In the genomic region with DNA sequence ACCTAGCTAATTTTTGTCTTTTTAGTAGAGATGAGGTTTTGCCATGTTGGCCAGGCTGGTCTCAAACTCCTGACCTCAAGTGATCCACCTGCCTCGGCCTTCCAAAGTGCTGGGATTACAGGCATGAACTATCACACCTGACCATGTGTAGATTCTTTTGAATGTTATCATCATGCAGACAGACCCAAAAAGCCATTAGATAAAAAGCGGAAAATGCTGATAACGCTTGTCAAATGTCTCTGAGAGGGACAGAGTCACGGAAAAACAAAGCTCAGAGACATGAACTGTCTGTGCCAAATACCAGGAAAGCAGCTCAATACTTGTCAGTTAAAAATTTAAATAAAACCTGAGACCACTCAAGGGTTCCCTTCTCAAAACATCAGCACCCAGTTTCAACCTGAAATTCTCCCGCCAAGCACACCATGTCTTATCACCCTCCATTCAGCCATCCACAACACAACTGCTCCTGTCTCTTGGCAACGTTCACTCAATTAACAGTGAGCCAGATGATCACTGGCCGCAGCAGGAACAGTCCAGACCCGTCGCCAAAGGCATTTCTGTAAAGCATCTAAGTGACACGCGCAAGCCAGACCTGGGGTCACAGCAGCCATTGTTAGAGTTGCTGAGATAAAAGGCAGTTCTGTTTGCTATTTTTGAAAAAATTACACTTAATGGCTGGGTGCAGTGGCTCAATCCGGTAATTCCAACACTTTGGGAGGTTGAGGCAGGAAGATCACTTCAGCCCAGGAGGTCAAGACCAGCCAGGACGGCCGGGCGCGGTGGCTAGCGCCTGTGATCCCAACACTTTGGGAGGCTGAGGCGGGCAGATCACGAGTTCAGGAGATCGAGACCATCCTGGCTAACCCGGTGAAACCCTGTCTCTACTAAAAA, we compare ENCODE assay signal across 18 cellular contexts. TPM values are rescaled to one million over a fixed set of nuclear protein-coding genes. Genes with fewer than 3 reads are reported as not detected.
DNase-seq lines count a peak whose midpoint lies in the region; ATAC-seq and TF ChIP-seq lines count a peak whose summit lies in the region.
"Had no signal": no experiment of that assay in that cellular context is flagged by ENCODE, and none has a peak within 500 bp of the region (broad histone marks: within the 10 kb centered on the region; RNA-seq: fewer than 3 reads in every experiment).

No MANE protein-coding gene starts in this region.

- H3K27me3 ChIP-seq in heart right ventricle (no peaks in the 10 kb centered on the region), spleen (replicated peaks in 1 of 7) (no peaks in the 10 kb centered on the region)

- TF ChIP-seq POLR2A in spleen (IDR thresholded peaks at IDR 0.05), result no peak

- H3K4me3 ChIP-seq in heart right ventricle, result no peak overlapping the region
- H3K4me3 ChIP-seq in spleen, result no peak overlapping the region

- WGBS in heart right ventricle, 2 donors, result 63 to 73% methylated on average over 21 of the region's 21 CpGs
- WGBS in spleen, 5 donors, result 95 to 98% (median 96%) methylated on average over 21 of the region's 21 CpGs

- H3K27ac ChIP-seq in heart right ventricle (no peak overlapping the region), spleen (no peak overlapping the region)

- H3K9me3 ChIP-seq in heart right ventricle, result no peaks in the 10 kb centered on the region
- no peaks in the 10 kb centered on the region for H3K9me3 ChIP-seq in spleen

- peak; percentile 79 for ATAC-seq in Right ventricle myocardium inferior
- peak; percentile 30; the same call in 1 of the 3 replicates for ATAC-seq in SK-N-SH treated with all-trans-retinoic acid at 6 μM for 48 hours
- peak in 7 of 8 donors; percentile 62 to 91 (median 83) for ATAC-seq in heart right ventricle
- ATAC-seq: stimulated activated naive B cell treated with anti-CD40 and anti-IgM and Interleukin-4, amounts not matched to agents 10 μg/mL and 1 μg/mL and 100 μg/mL, for 72 hours had no signal

- DNase-seq in Right ventricle myocardium inferior (ENCODE audit: missing footprints) (no peak), cardiac septum (ENCODE audit: low spot score) (no peak), heart right ventricle (peak in 1 of 2 donors; percentile 31), NCI-H2196 (lab: John Stamatoyannopoulos, UW; ENCODE audit: unreplicated experiment) (no peak), amygdala (lab: John Stamatoyannopoulos, UW) (no peak), spleen (no peak)
- DNase-seq: activated CD4-positive, CD25-positive, alpha-beta regulatory T cell; effector CD4-positive, alpha-beta T cell; EL; HCEC 1CT; NCI-H1048; NCI-H1930; NCI-H446; NCI-H82; stimulated activated CD4-positive, alpha-beta T cell treated with anti-CD3 and anti-CD28 coated beads, Interleukin-4, amount 100 ng/mL, for 1 hour; stimulated activated naive B cell treated with anti-CD40 and anti-IgM and Interleukin-4, amounts not matched to agents 10 μg/mL and 1 μg/mL and 100 μg/mL, for 72 hours; T1000 had no signal

- TF ChIP-seq CTCF in heart right ventricle (IDR thresholded peaks at IDR 0.05) (no peak), spleen (IDR thresholded peaks at IDR 0.05 in 8 of 11, conservative IDR thresholded peaks at IDR 0.05 in 3 of 11) (no peak)

- peaks cover 0 to 6% (median 0%) of the 10 kb centered on the region in 9 donors for H3K4me1 ChIP-seq in heart right ventricle
- H3K4me1 ChIP-seq in spleen, result peaks cover 0 to 25% (median 10%) of the 10 kb centered on the region in 6 donors

- intact Hi-C loops in Right ventricle myocardium inferior (cut with DNase I) (no loop called here), cardiac septum (cut with DNase I) (no loop called here), heart right ventricle (cut with DNase I) (loop anchor here in 1 of 10 donors (10.0 kb wide), 1 partner anchor 82 kb away; a partner anchor contains a TSS), spleen (cut with DNase I; ENCODE audit: low total_unique reads) (no loop called here)

- peaks cover 0 to 27% (median 0%) of the 10 kb centered on the region in 9 donors for H3K36me3 ChIP-seq in heart right ventricle
- H3K36me3 ChIP-seq in spleen, result peaks cover 0 to 71% (median 0%) of the 10 kb centered on the region in 6 donors

TF ChIP-seq in SK-N-SH treated with all-trans-retinoic acid at 6 μM for 48 hours, 23 proteins besides CTCF, POLR2A, EP300 and RAD21:
- no peak for TF ChIP-seq ZNF8 (CRISPR knock-in tag; IDR thresholded peaks at IDR 0.05)
- peak; percentile 95 for TF ChIP-seq TCF4 (CRISPR knock-in tag; IDR thresholded peaks at IDR 0.05; ENCODE audit: borderline replicate concordance)
- TF ChIP-seq, protein P1, sequence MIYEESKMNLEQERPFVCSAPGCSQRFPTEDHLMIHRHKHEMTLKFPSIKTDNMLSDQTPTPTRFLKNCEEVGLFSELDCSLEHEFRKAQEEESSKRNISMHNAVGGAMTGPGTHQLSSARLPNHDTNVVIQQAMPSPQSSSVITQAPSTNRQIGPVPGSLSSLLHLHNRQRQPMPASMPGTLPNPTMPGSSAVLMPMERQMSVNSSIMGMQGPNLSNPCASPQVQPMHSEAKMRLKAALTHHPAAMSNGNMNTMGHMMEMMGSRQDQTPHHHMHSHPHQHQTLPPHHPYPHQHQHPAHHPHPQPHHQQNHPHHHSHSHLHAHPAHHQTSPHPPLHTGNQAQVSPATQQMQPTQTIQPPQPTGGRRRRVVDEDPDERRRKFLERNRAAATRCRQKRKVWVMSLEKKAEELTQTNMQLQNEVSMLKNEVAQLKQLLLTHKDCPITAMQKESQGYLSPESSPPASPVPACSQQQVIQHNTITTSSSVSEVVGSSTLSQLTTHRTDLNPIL (CRISPR knock-in tag; IDR thresholded peaks at IDR 0.05; ENCODE audit: low read depth), result no peak
- TF ChIP-seq RARB (CRISPR knock-in tag; IDR thresholded peaks at IDR 0.05), result no peak
- no peak for TF ChIP-seq ZC3H10 (CRISPR knock-in tag; IDR thresholded peaks at IDR 0.05)
TF ChIP-seq in SK-N-SH treated with all-trans-retinoic acid at 6 μM for 48 hours: peak in this region for 1.

RNA-seq across cellular contexts. Expression of a gene that starts 29.7 kb away (rescaled TPM):
- total RNA-seq in Right ventricle myocardium inferior, result 2.8 TPM
- total RNA-seq in cardiac septum, result 1.0 TPM
- total RNA-seq in heart right ventricle, result 100 to 1,000 TPM in 1 of 10 donors, 1 to 10 TPM in 9; 1.0 to 101 (median 2.0) TPM
- polyA plus RNA-seq in heart right ventricle, result 1 to 10 TPM; 2.8 to 4.0 TPM
- total RNA-seq in spleen, result 10 to 100 TPM; 15.7 to 28.9 (median 18.0) TPM
- polyA plus RNA-seq in spleen, result 10 to 100 TPM; 11.5 to 15.3 (median 14.5) TPM

RNA-seq across cellular contexts. Expression of a gene that starts 41.6 kb away (rescaled TPM):
- total RNA-seq in Right ventricle myocardium inferior (0.54 TPM), cardiac septum (0.92 TPM), heart right ventricle (1 to 10 TPM in 6 of 10 donors, under 1 TPM in 4; 0.46 to 1.9 (median 1.2) TPM), spleen (1 to 10 TPM; 1.2 to 3.2 (median 2.8) TPM)
- polyA plus RNA-seq in heart right ventricle (1 to 10 TPM in 1 of 2 donors, under 1 TPM in 1; 0.52 to 1.5 TPM), spleen (1 to 10 TPM in 1 of 3 donors, under 1 TPM in 2; 0.80 to 1.3 (median 0.98) TPM)

Comparison
In these comparisons a context has a peak if more than half of its experiments do, and no peak if none do; other contexts are left out.
1. ATAC-seq: peak in every context shown above with its lines; median percentile 83 in heart right ventricle; 79 in Right ventricle myocardium inferior; 30 in SK-N-SH treated with all-trans-retinoic acid at 6 μM for 48 hours.